8 cellular contexts compared by ENCODE assay signal in the genomic region with DNA sequence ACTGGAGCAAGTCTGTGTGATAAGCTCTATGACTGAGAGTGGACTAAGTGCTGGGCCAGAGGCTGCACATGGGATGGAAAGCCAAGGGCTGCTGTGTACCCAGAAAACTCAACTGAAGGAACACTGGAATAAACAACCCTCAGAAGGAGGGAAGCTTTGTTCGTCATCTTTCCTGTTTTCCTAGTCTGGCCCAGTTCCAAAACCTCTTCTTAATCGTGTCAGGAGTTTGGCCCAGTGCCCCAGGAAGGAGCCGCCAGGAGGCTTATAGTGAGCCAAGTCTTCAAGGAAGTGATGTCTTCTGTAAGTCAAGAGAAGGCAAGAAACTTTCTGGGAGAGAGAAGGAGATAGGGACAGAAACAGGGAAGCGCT. TPM values are rescaled to one million over a fixed set of nuclear protein-coding genes. Genes with fewer than 3 reads are reported as not detected.
DNase-seq lines count a peak whose midpoint lies in the region; ATAC-seq and TF ChIP-seq lines count a peak whose summit lies in the region.

No MANE protein-coding gene starts in this region.

- H3K4me1 ChIP-seq in hepatocyte (ENCODE audit: insufficient read depth) (peaks cover 12% of the 10 kb centered on the region), upper lobe of left lung (peaks cover 64 to 71% (median 65%) of the 10 kb centered on the region in 4 donors)

- TF ChIP-seq POLR2A in upper lobe of left lung (IDR thresholded peaks at IDR 0.05), result peak in 1 of 4 donors; percentile 55

- TF ChIP-seq CTCF in activated B cell treated with CpG ODN at 0.5 μM for 24 hours (IDR thresholded peaks at IDR 0.05), result no peak
- TF ChIP-seq CTCF in hepatocyte (IDR thresholded peaks at IDR 0.05; ENCODE audit: poor library complexity), result no peak
- TF ChIP-seq CTCF in upper lobe of left lung (IDR thresholded peaks at IDR 0.05), result no peak

- H3K4me1 Mint-ChIP-seq in activated B cell treated with CpG ODN at 0.5 μM for 24 hours, result peaks cover 33% of the 10 kb centered on the region

- H3K4me2 ChIP-seq in hepatocyte, result no peak overlapping the region

- no peaks in the 10 kb centered on the region for H3K9me2 ChIP-seq in hepatocyte (replicated peaks; ENCODE audit: insufficient read depth)

- no peaks in the 10 kb centered on the region for H3K27me3 Mint-ChIP-seq in activated B cell treated with CpG ODN at 0.5 μM for 24 hours

- H3K27me3 ChIP-seq in hepatocyte (no peaks in the 10 kb centered on the region), upper lobe of left lung (no peaks in the 10 kb centered on the region)

- no peaks in the 10 kb centered on the region for H3K36me3 Mint-ChIP-seq in activated B cell treated with CpG ODN at 0.5 μM for 24 hours (ENCODE audit: low read depth)

- peak; percentile 46 for DNase-seq in NCI-H1105 treated with DMSO at 0.1 percent for 48 hours (lab: John Stamatoyannopoulos, UW)
- no peak for DNase-seq in NCI-H1105 (lab: John Stamatoyannopoulos, UW)
- no peak for DNase-seq in activated B cell treated with CpG ODN at 0.5 μM for 24 hours
- DNase-seq in hepatocyte (ENCODE audit: low spot score), result peak; percentile 86
- DNase-seq in upper lobe of left lung, result peak in 1 of 2 donors; percentile 87
- no peak for DNase-seq in NCI-H526 (lab: John Stamatoyannopoulos, UW)
- no peak for DNase-seq in activated gamma-delta T cell (lab: John Stamatoyannopoulos, UW)

- H4K20me1 ChIP-seq in hepatocyte (ENCODE audit: insufficient read depth, poor library complexity, severe bottlenecking), result no peaks in the 10 kb centered on the region

- H3K36me3 ChIP-seq in hepatocyte (replicated peaks; ENCODE audit: insufficient read depth, low read depth), result no peaks in the 10 kb centered on the region
- H3K36me3 ChIP-seq in upper lobe of left lung, result no peaks in the 10 kb centered on the region

- TF ChIP-seq EP300 in upper lobe of left lung (IDR thresholded peaks at IDR 0.05), result peak in 2 of 4 donors; percentile 80 to 96

- peak overlapping the region; percentile 37 for H3K27ac Mint-ChIP-seq in activated B cell treated with CpG ODN at 0.5 μM for 24 hours

- H3K27ac ChIP-seq in hepatocyte (peak overlapping the region; percentile 48), upper lobe of left lung (peak overlapping the region; percentile 86 to 96 (median 91))

- H3K4me3 ChIP-seq in hepatocyte (no peak overlapping the region), upper lobe of left lung (peak overlapping the region in 1 of 4 donors; percentile 6)

- no peak overlapping the region for H2AFZ ChIP-seq in hepatocyte

- WGBS in hepatocyte (ENCODE audit: low lambda C conversion rate, missing lambda C conversion rate), result 60% methylated on average over 4 of the region's 4 CpGs
- 11 to 14% methylated on average over 3 to 4 of the region's 4 CpGs for WGBS in upper lobe of left lung, 2 donors

- CTCF ChIA-PET in activated B cell treated with CpG ODN at 0.5 μM for 24 hours (lab: Charles Lee), result interaction anchor here (1.5 to 2.5 kb wide), 2 partner anchors 14 to 42 kb away, joined by 4 to 13 read pairs; no protein-coding TSS in a partner anchor

- no peaks in the 10 kb centered on the region for H3K9me3 Mint-ChIP-seq in activated B cell treated with CpG ODN at 0.5 μM for 24 hours

- intact Hi-C loops in activated B cell treated with CpG ODN at 0.5 μM for 24 hours (cut with micrococcal nuclease), result no loop called here

- no peaks in the 10 kb centered on the region for H3K79me2 ChIP-seq in hepatocyte

- POLR2A ChIA-PET in activated B cell treated with CpG ODN at 0.5 μM for 24 hours (lab: Charles Lee), result interaction anchor here (2.3 kb wide), 1 partner anchor 14 kb away, joined by 13 read pairs; no protein-coding TSS in a partner anchor

- no peaks in the 10 kb centered on the region for H3K9me3 ChIP-seq in hepatocyte (ENCODE audit: low read depth)
- H3K9me3 ChIP-seq in upper lobe of left lung, result no peaks in the 10 kb centered on the region

- H3K4me3 Mint-ChIP-seq in activated B cell treated with CpG ODN at 0.5 μM for 24 hours, result no peak overlapping the region

- ATAC-seq in activated B cell treated with CpG ODN at 0.5 μM for 24 hours (ENCODE audit: low read depth) (no peak), upper lobe of left lung (ENCODE audit: low FRiP score in 2 of 2) (peak; percentile 46 to 67), GM21528 (IDR thresholded peaks at IDR 0.05; ENCODE audit: low FRiP score, unreplicated experiment) (no peak)

RNA-seq across cellular contexts. Expression of a gene that starts 23.3 kb away (rescaled TPM):
- 62.7 and 63.3 TPM in 2 replicates for total RNA-seq in activated B cell treated with CpG ODN at 0.5 μM for 24 hours
- total RNA-seq in hepatocyte, result 38.2 and 39.9 TPM in 2 replicates
- 28.3 and 33.3 TPM in 2 replicates for polyA plus RNA-seq in hepatocyte
- 10 to 100 TPM; 39.8 to 94.2 (median 49.0) TPM for total RNA-seq in upper lobe of left lung

Comparison
In these comparisons a context has a peak if more than half of its experiments do, and no peak if none do; other contexts are left out.
1. DNase-seq: peak in NCI-H1105 treated with DMSO at 0.1 percent for 48 hours (single experiment) and hepatocyte (single experiment); none in NCI-H1105 (single experiment), activated B cell treated with CpG ODN at 0.5 μM for 24 hours (single experiment), NCI-H526 (0 of 2) and activated gamma-delta T cell (single experiment).
2. ATAC-seq: peak in upper lobe of left lung (2 of 2); none in activated B cell treated with CpG ODN at 0.5 μM for 24 hours (single experiment) and GM21528 (single experiment).